Comparison of ENCODE assay signal across 8 cellular contexts in the genomic region with DNA sequence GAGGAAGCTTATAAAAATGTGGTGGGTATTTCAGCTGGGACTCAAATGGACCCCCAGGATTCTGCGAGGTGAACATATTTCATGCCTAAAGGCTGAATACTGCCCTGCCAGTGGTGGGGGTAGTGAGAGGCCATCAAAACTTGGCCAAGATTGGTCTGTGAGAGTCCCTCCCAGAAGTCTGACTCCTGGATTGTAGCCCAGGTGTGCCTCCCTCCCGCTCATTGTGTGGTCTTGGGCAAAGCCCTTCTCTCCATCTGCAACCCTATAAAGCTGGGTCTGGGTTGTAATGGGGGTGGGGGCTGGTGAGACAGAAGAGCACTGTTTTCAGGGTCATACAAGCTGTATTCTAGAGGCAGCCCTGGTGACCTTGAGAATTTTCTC. TPM values are rescaled to one million over a fixed set of nuclear protein-coding genes. Genes with fewer than 3 reads are reported as not detected.
DNase-seq lines count a peak whose midpoint lies in the region; ATAC-seq and TF ChIP-seq lines count a peak whose summit lies in the region.

No MANE protein-coding gene starts in this region.

- ATAC-seq in HG03354 (IDR thresholded peaks at IDR 0.05; ENCODE audit: poor library complexity, severe bottlenecking, unreplicated experiment) (peak; percentile 18), GM18519 (IDR thresholded peaks at IDR 0.05; ENCODE audit: low FRiP score, unreplicated experiment) (no peak), GM18858 (IDR thresholded peaks at IDR 0.05; ENCODE audit: unreplicated experiment) (no peak)

- no peaks in the 10 kb centered on the region for H3K36me3 Mint-ChIP-seq in mesothelial cell of epicardium

- no peak for TF ChIP-seq CTCF in BJ (IDR thresholded peaks at IDR 0.05; ENCODE audit: insufficient read depth, low read depth, low read length)
- no peak for TF ChIP-seq CTCF in mammary epithelial cell (conservative IDR thresholded peaks at IDR 0.05 in 1 of 2, IDR thresholded peaks at IDR 0.05 in 1 of 2; ENCODE audit: extremely low read depth in 1 of 2, insufficient read depth in 1 of 2, low read depth in 1 of 2, low read length in 2 of 2)
- no peak for TF ChIP-seq CTCF in mesothelial cell of epicardium (IDR thresholded peaks at IDR 0.05; ENCODE audit: unreplicated experiment)

- H3K27ac Mint-ChIP-seq in mesothelial cell of epicardium: peak overlapping the region; percentile 67

- BruUV-seq in mammary epithelial cell (replicated peaks; lab: Mats Ljungman, UMichigan): TSS peak; percentile 32

- H3K4me3 ChIP-seq in BJ (ENCODE audit: low read depth, low read length): peak overlapping the region; percentile 63
- H3K4me3 ChIP-seq in mammary epithelial cell (replicated peaks in 1 of 3; ENCODE audit: insufficient read depth in 1 of 3, low read depth in 2 of 3, low read length in 3 of 3): peak overlapping the region; percentile 37 to 69 (median 56)

- H3K27ac ChIP-seq in mammary epithelial cell (ENCODE audit: insufficient read depth, low read depth, low read length): peak overlapping the region; percentile 55

- POLR2A ChIA-PET in BJ (lab: Charles Lee): no interaction called here

- H3K9ac ChIP-seq in mammary epithelial cell (ENCODE audit: insufficient read depth, low read length): peak overlapping the region; percentile 53

- peak overlapping the region; percentile 74 for H3K4me3 Mint-ChIP-seq in mesothelial cell of epicardium

- 69% methylated on average over 2 of the region's 2 CpGs for WGBS in mammary epithelial cell (ENCODE audit: low coverage, missing lambda C conversion rate)

- peaks cover 36% of the 10 kb centered on the region for H3K4me1 ChIP-seq in mammary epithelial cell (ENCODE audit: insufficient read depth, low read length)

- intact Hi-C loops in mammary epithelial cell (cut with micrococcal nuclease): no loop called here

- H3K9me3 ChIP-seq in mammary epithelial cell (replicated peaks; ENCODE audit: insufficient read depth, low read length): no peaks in the 10 kb centered on the region

- H3K4me1 Mint-ChIP-seq in mesothelial cell of epicardium: peaks cover 29% of the 10 kb centered on the region

- H3K27me3 ChIP-seq in BJ (ENCODE audit: control insufficient read depth, insufficient read depth, low read length): no peaks in the 10 kb centered on the region
- H3K27me3 ChIP-seq in mammary epithelial cell (ENCODE audit: insufficient read depth, low read length): no peaks in the 10 kb centered on the region

- CTCF ChIA-PET in BJ (lab: Yijun Ruan, JAX) (interaction anchor here (1.1 to 2.9 kb wide), 3 partner anchors 10 to 246 kb away, joined by 5 to 43 read pairs (median 5); no protein-coding TSS in a partner anchor), mammary epithelial cell (lab: Charles Lee; ENCODE audit: low non-redundant PET) (no interaction called here)

- no peak for DNase-seq in BJ (ENCODE audit: low read depth)
- no peak for DNase-seq in mammary epithelial cell
- no peak for DNase-seq in mesothelial cell of epicardium (ENCODE audit: low spot score in 2 of 2, unreplicated experiment in 2 of 2)
- no peak for DNase-seq in dermis blood vessel endothelial cell
- DNase-seq in NCI-H1694 treated with DMSO at 0.1 percent for 48 hours (lab: John Stamatoyannopoulos, UW): no peak

- in situ Hi-C loops in mammary epithelial cell (cut with MboI; ENCODE audit: low sequenced_read_pairs in 2 of 2): no loop called here

- H3K4me2 ChIP-seq in mammary epithelial cell (ENCODE audit: insufficient read depth, low read depth, low read length): peak overlapping the region; percentile 96

- peak overlapping the region; percentile 84 for H2AFZ ChIP-seq in mammary epithelial cell (ENCODE audit: low read depth, low read length)

- H3K9me3 Mint-ChIP-seq in mesothelial cell of epicardium: no peaks in the 10 kb centered on the region

- peaks cover 7% of the 10 kb centered on the region for H3K79me2 ChIP-seq in mammary epithelial cell (ENCODE audit: insufficient read depth, low read length)

- H4K20me1 ChIP-seq in mammary epithelial cell (ENCODE audit: insufficient read depth, low read length): no peaks in the 10 kb centered on the region

- dilution Hi-C loops in mammary epithelial cell (cut with HindIII; ENCODE audit: low sequenced_read_pairs): no loop called here

- H3K27me3 Mint-ChIP-seq in mesothelial cell of epicardium (ENCODE audit: low read depth): no peaks in the 10 kb centered on the region

- H3K36me3 ChIP-seq in BJ (ENCODE audit: control insufficient read depth, insufficient read depth, low read length) (no peaks in the 10 kb centered on the region), mammary epithelial cell (ENCODE audit: insufficient read depth, low read length) (no peaks in the 10 kb centered on the region)

RNA-seq across cellular contexts. Expression of a gene that starts 0.9 kb away (rescaled TPM):
- polyA plus RNA-seq in BJ (2011; rRNA removed) (20.2 and 34.6 TPM in 2 replicates), mammary epithelial cell (25.7 TPM)
- polyA minus RNA-seq in BJ (2011; rRNA and poly(A)+ RNA removed): 8.4 and 10.8 TPM in 2 replicates
- total RNA-seq in mammary epithelial cell (10 to 100 TPM; 24.3 to 64.8 TPM), mesothelial cell of epicardium (9.8 to 11.1 TPM (median 10.8 TPM) in 3 replicates), dermis blood vessel endothelial cell (75.9 and 94.3 TPM in 2 replicates)
- 52.1 TPM for polyA minus RNA-seq in mammary epithelial cell

RNA-seq across cellular contexts. Expression of a gene that starts 23.1 kb away (rescaled TPM):
- polyA plus RNA-seq in BJ (2011; rRNA removed) (5.6 and 11.4 TPM in 2 replicates), mammary epithelial cell (13.7 TPM)
- polyA minus RNA-seq in BJ (2011; rRNA and poly(A)+ RNA removed): 4.8 and 6.2 TPM in 2 replicates
- total RNA-seq in mammary epithelial cell (10 to 100 TPM; 23.3 to 26.3 TPM), mesothelial cell of epicardium (18.9 to 19.5 TPM (median 19.2 TPM) in 3 replicates), dermis blood vessel endothelial cell (11.7 and 16.2 TPM in 2 replicates)
- 12.9 TPM for polyA minus RNA-seq in mammary epithelial cell
